ENCODE assay signal across 26 cellular contexts in genomic region chr17:9677411-9677810, GRCh38. TPM values are rescaled to one million over a fixed set of nuclear protein-coding genes. Genes with fewer than 3 reads are reported as not detected.
DNase-seq lines count a peak whose midpoint lies in the region; FAIRE-seq and TF ChIP-seq lines count a peak whose summit lies in the region.
"Had no signal": no experiment of that assay in that cellular context is flagged by ENCODE, and none has a peak within 500 bp of the region (broad histone marks: within the 10 kb centered on the region; RNA-seq: fewer than 3 reads in every experiment).

No MANE protein-coding gene starts in this region.

- no peaks in the 10 kb centered on the region for H3K79me2 ChIP-seq in mesendoderm (ENCODE audit: control insufficient read depth, insufficient read depth, low read length)

- CTCF ChIA-PET in activated CD4-positive, alpha-beta memory T cell treated with anti-CD3 and anti-CD28 coated beads for 36 hours (lab: Charles Lee) = interaction anchor here (1.8 kb wide), 1 partner anchor 100 kb away, joined by 9 read pairs; the partner anchor contains the start of gene CFAP52
- CTCF ChIA-PET in activated CD4-positive, alpha-beta memory T cell treated with anti-CD3 and anti-CD28 coated beads, Interleukin-2, amount 10 ng/mL, durations not matched to agents 7 days and 5 days (lab: Charles Lee) = interaction anchor here (3.4 kb wide), 1 partner anchor 101 kb away, joined by 19 read pairs; the partner anchor contains the start of genes CFAP52 and STX8

- no peak overlapping the region for H3K4ac ChIP-seq in mesendoderm (ENCODE audit: low read depth, low read length)

- TF ChIP-seq POLR2A in stomach (IDR thresholded peaks at IDR 0.05) = no peak

- no peak for FAIRE-seq in bronchial epithelial cell (lab: Jason Lieb, UNC)

- H3K4me1 Mint-ChIP-seq in activated CD4-positive, alpha-beta memory T cell treated with anti-CD3 and anti-CD28 coated beads for 36 hours (ENCODE audit: low read depth) = peaks cover 15% of the 10 kb centered on the region
- H3K4me1 Mint-ChIP-seq in activated CD4-positive, alpha-beta memory T cell treated with anti-CD3 and anti-CD28 coated beads, Interleukin-2, amount 10 ng/mL, durations not matched to agents 7 days and 5 days = peaks cover 12% of the 10 kb centered on the region

- no peak overlapping the region for H2BK120ac ChIP-seq in mesendoderm (ENCODE audit: low read depth, low read length)

- no peak overlapping the region for H2AK5ac ChIP-seq in mesendoderm (ENCODE audit: low read length)

- no peak overlapping the region for H3K4me2 ChIP-seq in mesendoderm (ENCODE audit: low read length)

- peak overlapping the region; percentile 23 for H3K27ac ChIP-seq in mesendoderm (ENCODE audit: low read depth, low read length)
- H3K27ac ChIP-seq in stomach = no peak overlapping the region
- H3K27ac ChIP-seq: 22Rv1, cardiac muscle cell, neutrophil, upper lobe of right lung had no signal

- H2BK15ac ChIP-seq in mesendoderm (replicated peaks; ENCODE audit: low read depth) = no peak overlapping the region

- no peak for TF ChIP-seq CTCF in bronchial epithelial cell (IDR thresholded peaks at IDR 0.05; ENCODE audit: insufficient read depth, low read length, severe bottlenecking)
- TF ChIP-seq CTCF in GM13977 (IDR thresholded peaks at IDR 0.05; ENCODE audit: extremely low read depth, insufficient read depth, missing control alignments) = no peak
- TF ChIP-seq CTCF in stomach (IDR thresholded peaks at IDR 0.05) = no peak

- peak overlapping the region; percentile 71 for H3K27ac Mint-ChIP-seq in activated CD4-positive, alpha-beta memory T cell treated with anti-CD3 and anti-CD28 coated beads for 36 hours
- H3K27ac Mint-ChIP-seq in activated CD4-positive, alpha-beta memory T cell treated with anti-CD3 and anti-CD28 coated beads, Interleukin-2, amount 10 ng/mL, durations not matched to agents 7 days and 5 days = no peak overlapping the region
- H3K27ac Mint-ChIP-seq: CD8-positive, alpha-beta T cell; progenitor cell of endocrine pancreas had no signal

- no peak for DNase-seq in activated CD4-positive, alpha-beta memory T cell treated with anti-CD3 and anti-CD28 coated beads for 36 hours
- no peak for DNase-seq in activated CD4-positive, alpha-beta memory T cell treated with anti-CD3 and anti-CD28 coated beads, Interleukin-2, amount 10 ng/mL, durations not matched to agents 7 days and 5 days
- DNase-seq in NCI-H69 (lab: John Stamatoyannopoulos, UW) (peak; percentile 76), bronchial epithelial cell (ENCODE audit: low read depth) (peak; percentile 40), mesendoderm (no peak), GM13977 (ENCODE audit: low spot score) (no peak), dedifferentiated amniotic fluid mesenchymal stem cell (ENCODE audit: extremely low spot score) (no peak), stomach (no peak)
- DNase-seq: activated naive CD4-positive, alpha-beta T cell treated with Interleukin-2 at 50 U/mL for 16 hours; AML-193; amygdala; cortex of kidney; DMS153; head of caudate nucleus; left cardiac atrium; MV-4-11; NCI-H187; NCI-H2171 treated with DMSO at 0.1 percent for 48 hours; SHP77 treated with DMSO at 0.1 percent for 48 hours; upper lobe of right lung had no signal

- H3K9me3 Mint-ChIP-seq in activated CD4-positive, alpha-beta memory T cell treated with anti-CD3 and anti-CD28 coated beads for 36 hours = peaks cover 13% of the 10 kb centered on the region
- H3K9me3 Mint-ChIP-seq in activated CD4-positive, alpha-beta memory T cell treated with anti-CD3 and anti-CD28 coated beads, Interleukin-2, amount 10 ng/mL, durations not matched to agents 7 days and 5 days = peaks cover 9% of the 10 kb centered on the region

- H3K9me3 ChIP-seq in stomach = peaks cover 0 to 15% (median 9%) of the 10 kb centered on the region in 4 donors

- no peak overlapping the region for H3K56ac ChIP-seq in mesendoderm (ENCODE audit: low read length)

- WGBS in mesendoderm (ENCODE audit: extremely low coverage, insufficient coverage, low lambda C conversion rate) = no CpG with 5 or more reads among the region's 7 CpGs
- 81 to 86% (median 84%) methylated on average over 7 of the region's 7 CpGs for WGBS in stomach, 5 donors

- H3K23ac ChIP-seq in mesendoderm (ENCODE audit: low read length) = no peak overlapping the region

- H4K8ac ChIP-seq in mesendoderm (ENCODE audit: low read depth, low read length) = no peak overlapping the region

- H3K36me3 ChIP-seq in bronchial epithelial cell (ENCODE audit: control insufficient read depth, insufficient read depth, low read length) (peaks cover 14% of the 10 kb centered on the region), mesendoderm (ENCODE audit: control insufficient read depth, insufficient read depth, low read length) (no peaks in the 10 kb centered on the region), stomach (peaks cover 0 to 6% (median 3%) of the 10 kb centered on the region in 4 donors)
- H3K36me3 ChIP-seq: cardiac muscle cell, neutrophil, upper lobe of right lung had no signal

- H3K4me1 ChIP-seq in mesendoderm (ENCODE audit: control insufficient read depth, low read depth, low read length) (no peaks in the 10 kb centered on the region), stomach (no peaks in the 10 kb centered on the region)
- H3K4me1 ChIP-seq: upper lobe of right lung had no signal

- no peak overlapping the region for H2BK5ac ChIP-seq in mesendoderm (ENCODE audit: low read length)

- no peak overlapping the region for H3K4me3 Mint-ChIP-seq in activated CD4-positive, alpha-beta memory T cell treated with anti-CD3 and anti-CD28 coated beads for 36 hours
- H3K4me3 Mint-ChIP-seq in activated CD4-positive, alpha-beta memory T cell treated with anti-CD3 and anti-CD28 coated beads, Interleukin-2, amount 10 ng/mL, durations not matched to agents 7 days and 5 days = no peak overlapping the region
- H3K4me3 Mint-ChIP-seq: CD8-positive, alpha-beta T cell had no signal

- no peaks in the 10 kb centered on the region for H3K79me1 ChIP-seq in mesendoderm (ENCODE audit: low read length)

- H3K4me3 ChIP-seq in bronchial epithelial cell (ENCODE audit: low read depth, low read length) (no peak overlapping the region), mesendoderm (ENCODE audit: low read length) (no peak overlapping the region), stomach (no peak overlapping the region)
- H3K4me3 ChIP-seq: cardiac muscle cell, upper lobe of right lung had no signal

- H3K27me3 ChIP-seq in bronchial epithelial cell (ENCODE audit: control insufficient read depth, insufficient read depth, low read length) (no peaks in the 10 kb centered on the region), mesendoderm (ENCODE audit: insufficient read depth, low read length, poor library complexity) (no peaks in the 10 kb centered on the region), stomach (no peaks in the 10 kb centered on the region)
- H3K27me3 ChIP-seq: cardiac muscle cell, neutrophil, upper lobe of right lung had no signal

- no peak overlapping the region for H4K5ac ChIP-seq in mesendoderm (ENCODE audit: low read length)

- H3K27me3 Mint-ChIP-seq in activated CD4-positive, alpha-beta memory T cell treated with anti-CD3 and anti-CD28 coated beads for 36 hours = peaks cover 7% of the 10 kb centered on the region
- peaks cover 2% of the 10 kb centered on the region for H3K27me3 Mint-ChIP-seq in activated CD4-positive, alpha-beta memory T cell treated with anti-CD3 and anti-CD28 coated beads, Interleukin-2, amount 10 ng/mL, durations not matched to agents 7 days and 5 days
- H3K27me3 Mint-ChIP-seq: progenitor cell of endocrine pancreas had no signal

- TF ChIP-seq EP300 in stomach (IDR thresholded peaks at IDR 0.05) = no peak

- intact Hi-C loops in activated CD4-positive, alpha-beta memory T cell treated with anti-CD3 and anti-CD28 coated beads for 36 hours (cut with micrococcal nuclease) = loop anchor here (2.0 kb wide), 1 partner anchor 33 kb away; the partner anchor contains the start of gene USP43
- intact Hi-C loops in stomach (cut with DNase I; ENCODE audit: low total_unique reads) = no loop called here

- peaks cover 2% of the 10 kb centered on the region for H3K36me3 Mint-ChIP-seq in activated CD4-positive, alpha-beta memory T cell treated with anti-CD3 and anti-CD28 coated beads for 36 hours
- peaks cover 5% of the 10 kb centered on the region for H3K36me3 Mint-ChIP-seq in activated CD4-positive, alpha-beta memory T cell treated with anti-CD3 and anti-CD28 coated beads, Interleukin-2, amount 10 ng/mL, durations not matched to agents 7 days and 5 days (ENCODE audit: low read depth)

- H3K9ac ChIP-seq in mesendoderm (ENCODE audit: low read length) = no peak overlapping the region

- POLR2A ChIA-PET in activated CD4-positive, alpha-beta memory T cell treated with anti-CD3 and anti-CD28 coated beads for 36 hours (lab: Charles Lee) = no interaction called here
- POLR2A ChIA-PET in activated CD4-positive, alpha-beta memory T cell treated with anti-CD3 and anti-CD28 coated beads, Interleukin-2, amount 10 ng/mL, durations not matched to agents 7 days and 5 days (lab: Charles Lee) = no interaction called here

- in situ Hi-C loops in GM13977 (cut with MboI; ENCODE audit: low pct_unique_long_range_greater_than_20kb, low sequenced_read_pairs, unreplicated experiment) = no loop called here

- no peak overlapping the region for H3K18ac ChIP-seq in mesendoderm (ENCODE audit: low read length)

RNA-seq across cellular contexts. Expression of gene USP43, which starts 32.1 kb away (rescaled TPM):
- under 1 TPM; 0.34 to 0.50 TPM for total RNA-seq in activated CD4-positive, alpha-beta memory T cell treated with anti-CD3 and anti-CD28 coated beads for 36 hours
- under 1 TPM; 0.25 to 0.30 TPM for total RNA-seq in activated CD4-positive, alpha-beta memory T cell treated with anti-CD3 and anti-CD28 coated beads, Interleukin-2, amount 10 ng/mL, durations not matched to agents 7 days and 5 days
- total RNA-seq in bronchial epithelial cell (13.4 and 14.2 TPM in 2 replicates), stomach (10 to 100 TPM in 3 of 5 donors, 1 to 10 TPM in 2; 1.3 to 55.4 (median 10.3) TPM)
- 5.5 TPM for polyA plus RNA-seq in mesendoderm (2013, experiment 1 of 2)
- 5.5 TPM for polyA plus RNA-seq in mesendoderm (2013, experiment 2 of 2)
- polyA plus RNA-seq in stomach = 1 to 10 TPM; 1.5 to 3.8 (median 1.5) TPM
- total RNA-seq: mesenteric fat pad had no signal

Comparison
In these comparisons a context has a peak if more than half of its experiments do, and no peak if none do; other contexts are left out.
1. DNase-seq: peak in NCI-H69 (single experiment) and bronchial epithelial cell (single experiment); none in activated CD4-positive, alpha-beta memory T cell treated with anti-CD3 and anti-CD28 coated beads for 36 hours (single experiment), activated CD4-positive, alpha-beta memory T cell treated with anti-CD3 and anti-CD28 coated beads, Interleukin-2, amount 10 ng/mL, durations not matched to agents 7 days and 5 days (single experiment), mesendoderm (single experiment), GM13977 (single experiment), dedifferentiated amniotic fluid mesenchymal stem cell (single experiment) and stomach (single experiment).